ENCODE assay signal across 8 cellular contexts in the genomic region with DNA sequence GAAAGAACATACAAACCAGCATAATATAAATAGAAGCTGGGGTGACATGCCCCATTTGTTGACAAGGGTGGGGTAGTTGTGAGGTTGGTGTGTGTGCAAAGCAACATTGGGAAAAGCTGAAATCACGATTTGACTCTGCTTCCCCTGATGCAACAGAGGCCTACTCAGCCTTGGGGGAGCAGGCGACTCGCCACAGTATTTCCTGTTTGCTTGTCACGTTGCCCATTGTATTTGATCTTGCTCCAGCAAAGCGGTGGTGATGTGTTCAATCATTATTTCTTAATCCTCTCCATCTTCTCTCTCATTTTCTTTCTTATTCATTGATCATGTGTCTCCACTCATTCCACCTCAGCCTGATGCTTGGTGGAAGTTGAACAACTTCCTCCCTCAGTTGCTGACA.
DNase-seq lines count a peak whose midpoint lies in the region; ATAC-seq and TF ChIP-seq lines count a peak whose summit lies in the region.

No MANE protein-coding gene starts in this region.

- no peak for TF ChIP-seq CTCF in GM10266 (IDR thresholded peaks at IDR 0.05; ENCODE audit: control insufficient read depth, insufficient read depth, low read depth, missing control alignments)

- DNase-seq in GM10266 (ENCODE audit: extremely low spot score) (peak; percentile 15), fibroblast of peridontal ligament (ENCODE audit: extremely low read depth) (peak; percentile 73)
- peak; percentile 24 to 25 for DNase-seq in activated CD4-positive, alpha-beta T cell treated with anti-CD3 and anti-CD28 coated beads, Interleukin-2, amount 50 U/mL, for 4 hours
- DNase-seq in stimulated activated CD8-positive, alpha-beta memory T cell treated with anti-CD3 and anti-CD28 coated beads, Interleukin-4, amount 100 ng/mL, for 4 hours (ENCODE audit: low read depth in 2 of 2, low spot score in 1 of 2) = peak; percentile 6 to 17
- no peak for DNase-seq in activated CD4-positive, CD25-positive, alpha-beta regulatory T cell (lab: John Stamatoyannopoulos, UW)

- ATAC-seq in HG03196 (IDR thresholded peaks at IDR 0.05; ENCODE audit: unreplicated experiment) (peak; percentile 75), GM19467 (IDR thresholded peaks at IDR 0.05; ENCODE audit: unreplicated experiment) (no peak), esophagus mucosa (no peak)

Comparison
In these comparisons a context has a peak if more than half of its experiments do, and no peak if none do; other contexts are left out.
1. DNase-seq: peak in GM10266 (single experiment), activated CD4-positive, alpha-beta T cell treated with anti-CD3 and anti-CD28 coated beads, Interleukin-2, amount 50 U/mL, for 4 hours (2 of 2), fibroblast of peridontal ligament (single experiment) and stimulated activated CD8-positive, alpha-beta memory T cell treated with anti-CD3 and anti-CD28 coated beads, Interleukin-4, amount 100 ng/mL, for 4 hours (2 of 2); none in activated CD4-positive, CD25-positive, alpha-beta regulatory T cell (0 of 4).